In genomic region chr19:45419396-45419795, GRCh38 we compare ENCODE assay signal across 11 cellular contexts. TPM values are rescaled to one million over a fixed set of nuclear protein-coding genes. Genes with fewer than 3 reads are reported as not detected.
DNase-seq lines count a peak whose midpoint lies in the region; ATAC-seq and TF ChIP-seq lines count a peak whose summit lies in the region.
"Had no signal": no experiment of that assay in that cellular context is flagged by ENCODE, and none has a peak within 500 bp of the region (broad histone marks: within the 10 kb centered on the region; RNA-seq: fewer than 3 reads in every experiment).

No MANE protein-coding gene starts in this region.

- H3K27me3 ChIP-seq in RWPE2 (ENCODE audit: insufficient read depth, poor library complexity, severe bottlenecking) (no peaks in the 10 kb centered on the region), stomach (no peaks in the 10 kb centered on the region)
- H3K27me3 ChIP-seq: left lung had no signal

- peaks cover 5% of the 10 kb centered on the region for H3K4me1 ChIP-seq in RWPE2 (ENCODE audit: insufficient read depth, poor library complexity, severe bottlenecking)
- peaks cover 15 to 36% (median 27%) of the 10 kb centered on the region in 4 donors for H3K4me1 ChIP-seq in stomach

- H3K9me3 Mint-ChIP-seq in activated naive CD4-positive, alpha-beta T cell treated with anti-CD3 and anti-CD28 coated beads for 36 hours, result no peaks in the 10 kb centered on the region

- no peak for DNase-seq in activated naive CD4-positive, alpha-beta T cell treated with anti-CD3 and anti-CD28 coated beads for 36 hours
- DNase-seq in activated naive CD4-positive, alpha-beta T cell treated with Interleukin-2 at 50 U/mL for 16 hours, result no peak
- no peak for DNase-seq in RWPE2 (ENCODE audit: low spot score)
- no peak for DNase-seq in stomach
- DNase-seq in NCI-H2107 treated with DMSO at 0.1 percent for 48 hours (lab: John Stamatoyannopoulos, UW; ENCODE audit: unreplicated experiment), result no peak
- no peak for DNase-seq in stimulated activated CD4-positive, alpha-beta T cell treated with anti-CD3 and anti-CD28 coated beads, Interleukin-2, amount 100 ng/mL, for 24 hours
- no peak for DNase-seq in EL
- DNase-seq: NCI-H1930 had no signal

- 43 to 74% (median 61%) methylated on average over 4 of the region's 4 CpGs for WGBS in stomach, 5 donors

- H3K9me3 ChIP-seq in RWPE2 (ENCODE audit: severe bottlenecking) (no peaks in the 10 kb centered on the region), stomach (no peaks in the 10 kb centered on the region)
- H3K9me3 ChIP-seq: left lung had no signal

- intact Hi-C loops in activated naive CD4-positive, alpha-beta T cell treated with anti-CD3 and anti-CD28 coated beads for 36 hours (cut with micrococcal nuclease), result no loop called here
- intact Hi-C loops in stomach (cut with DNase I; ENCODE audit: low total_unique reads), result no loop called here

- peak; percentile 66 for ATAC-seq in HG02759 (IDR thresholded peaks at IDR 0.05; ENCODE audit: unreplicated experiment)
- ATAC-seq in RWPE2 (ENCODE audit: low read depth), result no peak
- ATAC-seq: left lung had no signal

- H3K36me3 ChIP-seq in RWPE2 (ENCODE audit: low read depth), result peaks cover 65% of the 10 kb centered on the region
- peaks cover 20 to 76% (median 67%) of the 10 kb centered on the region in 4 donors for H3K36me3 ChIP-seq in stomach

- H3K4me3 Mint-ChIP-seq in activated naive CD4-positive, alpha-beta T cell treated with anti-CD3 and anti-CD28 coated beads for 36 hours, result no peak overlapping the region

- no peak for TF ChIP-seq EP300 in stomach (IDR thresholded peaks at IDR 0.05)

- CTCF ChIA-PET in activated naive CD4-positive, alpha-beta T cell treated with anti-CD3 and anti-CD28 coated beads for 36 hours (lab: Charles Lee), result no interaction called here

- TF ChIP-seq CTCF in RWPE2 (IDR thresholded peaks at IDR 0.05; ENCODE audit: poor library complexity, severe bottlenecking) (no peak), stomach (IDR thresholded peaks at IDR 0.05) (no peak)

- H3K36me3 Mint-ChIP-seq in activated naive CD4-positive, alpha-beta T cell treated with anti-CD3 and anti-CD28 coated beads for 36 hours (ENCODE audit: low read depth), result peaks cover 21% of the 10 kb centered on the region

- TF ChIP-seq POLR2A in stomach (IDR thresholded peaks at IDR 0.05), result no peak

- H3K27me3 Mint-ChIP-seq in activated naive CD4-positive, alpha-beta T cell treated with anti-CD3 and anti-CD28 coated beads for 36 hours (ENCODE audit: low read depth), result no peaks in the 10 kb centered on the region

- H3K4me3 ChIP-seq in RWPE2 (ENCODE audit: severe bottlenecking) (no peak overlapping the region), stomach (no peak overlapping the region)
- H3K4me3 ChIP-seq: left lung had no signal

- H3K4me1 Mint-ChIP-seq in activated naive CD4-positive, alpha-beta T cell treated with anti-CD3 and anti-CD28 coated beads for 36 hours (ENCODE audit: low read depth), result peaks cover 43% of the 10 kb centered on the region

- peak overlapping the region; percentile 36 for H3K27ac Mint-ChIP-seq in activated naive CD4-positive, alpha-beta T cell treated with anti-CD3 and anti-CD28 coated beads for 36 hours

- peak overlapping the region; percentile 100 for H3K27ac ChIP-seq in RWPE2 (ENCODE audit: poor library complexity, severe bottlenecking)
- peak overlapping the region in 3 of 5 donors; percentile 10 to 52 (median 17) for H3K27ac ChIP-seq in stomach
- H3K27ac ChIP-seq: C4-2B had no signal

RNA-seq across cellular contexts. Expression of gene ERCC1, which starts 4.3 kb away (rescaled TPM):
- total RNA-seq in activated naive CD4-positive, alpha-beta T cell treated with anti-CD3 and anti-CD28 coated beads for 36 hours, result 10 to 100 TPM; 28.9 to 30.7 TPM
- 10 to 100 TPM in 4 of 5 donors, 1 to 10 TPM in 1; 7.8 to 79.3 (median 36.9) TPM for total RNA-seq in stomach
- 10 to 100 TPM; 53.9 to 66.9 (median 54.6) TPM for polyA plus RNA-seq in stomach

RNA-seq across cellular contexts. Expression of gene POLR1G, which starts 13.0 kb away (rescaled TPM):
- total RNA-seq in activated naive CD4-positive, alpha-beta T cell treated with anti-CD3 and anti-CD28 coated beads for 36 hours, result 1 to 10 TPM; 7.4 to 7.6 TPM
- 1 to 10 TPM in 2 of 5 donors, under 1 TPM in 1, not detected in 2; 0.55 to 5.9 (median 2.2) TPM for total RNA-seq in stomach
- 1 to 10 TPM; 1.8 to 7.2 (median 3.4) TPM for polyA plus RNA-seq in stomach

RNA-seq across cellular contexts. Expression of gene PPP1R13L, which starts 14.5 kb away (rescaled TPM):
- total RNA-seq in activated naive CD4-positive, alpha-beta T cell treated with anti-CD3 and anti-CD28 coated beads for 36 hours, result 1 to 10 TPM; 4.0 to 4.8 TPM
- total RNA-seq in stomach, result 10 to 100 TPM in 3 of 5 donors, 1 to 10 TPM in 2; 2.4 to 44.9 (median 28.0) TPM
- polyA plus RNA-seq in stomach, result 100 to 1,000 TPM in 1 of 3 donors, 10 to 100 TPM in 1, 1 to 10 TPM in 1; 9.2 to 120 (median 11.8) TPM

RNA-seq across cellular contexts. Expression of gene FOSB, which starts 48.4 kb away (rescaled TPM):
- 1 to 10 TPM; 8.0 to 8.7 TPM for total RNA-seq in activated naive CD4-positive, alpha-beta T cell treated with anti-CD3 and anti-CD28 coated beads for 36 hours
- 10 to 100 TPM in 2 of 5 donors, 1 to 10 TPM in 3; 1.2 to 76.8 (median 5.5) TPM for total RNA-seq in stomach
- 10 to 100 TPM in 2 of 3 donors, 1 to 10 TPM in 1; 6.9 to 20.9 (median 11.1) TPM for polyA plus RNA-seq in stomach

RNA-seq across cellular contexts. Expression of gene ERCC2, which starts 49.0 kb away (rescaled TPM):
- total RNA-seq in activated naive CD4-positive, alpha-beta T cell treated with anti-CD3 and anti-CD28 coated beads for 36 hours, result 10 to 100 TPM; 20.6 to 22.9 TPM
- total RNA-seq in stomach, result 10 to 100 TPM in 3 of 5 donors, 1 to 10 TPM in 2; 5.3 to 77.3 (median 12.0) TPM
- 10 to 100 TPM in 1 of 3 donors, 1 to 10 TPM in 2; 6.2 to 10.5 (median 6.9) TPM for polyA plus RNA-seq in stomach
